In genomic region chr3:129490273-129490675, GRCh38 we compare ENCODE assay signal across 8 cellular contexts. TPM values are rescaled to one million over a fixed set of nuclear protein-coding genes. Genes with fewer than 3 reads are reported as not detected.
DNase-seq lines count a peak whose midpoint lies in the region; ATAC-seq lines count a peak whose summit lies in the region.

No MANE protein-coding gene starts in this region.

- peak; percentile 97 for DNase-seq in A172 (ENCODE audit: low spot score)
- DNase-seq in NCI-H345 treated with DMSO at 0.1 percent for 48 hours (lab: John Stamatoyannopoulos, UW; ENCODE audit: unreplicated experiment): peak; percentile 12
- DNase-seq in activated CD4-positive, alpha-beta T cell treated with anti-CD3 and anti-CD28 coated beads for 1 hour: peak; percentile 24
- DNase-seq in dedifferentiated amniotic fluid mesenchymal stem cell (ENCODE audit: extremely low spot score): peak; percentile 93
- peak; percentile 91 for DNase-seq in left kidney (ENCODE audit: low read depth, low spot score)
- peak; percentile 40 for DNase-seq in stimulated activated CD4-positive, alpha-beta T cell treated with anti-CD3 and anti-CD28 coated beads, Interleukin-1b, Interleukin-23, amount 100 ng/mL, for 48 hours

- peak; percentile 84 for ATAC-seq in GM18498 (IDR thresholded peaks at IDR 0.05; ENCODE audit: unreplicated experiment)
- ATAC-seq in HG03196 (IDR thresholded peaks at IDR 0.05; ENCODE audit: unreplicated experiment): peak; percentile 64

RNA-seq across cellular contexts. Expression of gene RHO, which starts 38.2 kb away (rescaled TPM):
- total RNA-seq in A172 (2014; rRNA removed; shearing (Covaris generic)): not detected in 2 replicates

RNA-seq across cellular contexts. Expression of gene IFT122, which starts 50.2 kb away (rescaled TPM):
- total RNA-seq in A172 (2014; rRNA removed; shearing (Covaris generic)): 21.5 and 22.3 TPM in 2 replicates

RNA-seq across cellular contexts. Expression of gene MBD4, which starts 50.5 kb away (rescaled TPM):
- total RNA-seq in A172 (2014; rRNA removed; shearing (Covaris generic)): 63.0 and 63.3 TPM in 2 replicates

RNA-seq across cellular contexts. Expression of gene H1-8, which starts 52.7 kb away (rescaled TPM):
- total RNA-seq in A172 (2014; rRNA removed; shearing (Covaris generic)): not detected in 2 replicates

Comparison
In these comparisons a context has a peak if more than half of its experiments do, and no peak if none do; other contexts are left out.
1. Peak in every context shown above with its lines: DNase-seq and ATAC-seq.
2. DNase-seq: peak in every context shown above with its lines; median percentile 97 in A172; 93 in dedifferentiated amniotic fluid mesenchymal stem cell; 91 in left kidney; 40 in stimulated activated CD4-positive, alpha-beta T cell treated with anti-CD3 and anti-CD28 coated beads, Interleukin-1b, Interleukin-23, amount 100 ng/mL, for 48 hours; 24 in activated CD4-positive, alpha-beta T cell treated with anti-CD3 and anti-CD28 coated beads for 1 hour; 12 in NCI-H345 treated with DMSO at 0.1 percent for 48 hours.